Comparison of ENCODE assay signal across 7 cellular contexts in genomic region chr12:121795029-121795977, GRCh38. TPM values are rescaled to one million over a fixed set of nuclear protein-coding genes. Genes with fewer than 3 reads are reported as not detected.
DNase-seq lines count a peak whose midpoint lies in the region; ATAC-seq and TF ChIP-seq lines count a peak whose summit lies in the region.

No MANE protein-coding gene starts in this region.

- POLR2A ChIA-PET in activated naive CD8-positive, alpha-beta T cell treated with anti-CD3 and anti-CD28 coated beads, Interleukin-2, amount 10 ng/mL, durations not matched to agents 7 days and 5 days (lab: Charles Lee), result interaction anchor here (0.8 to 31.1 kb wide), 8 partner anchors 6 to 99 kb away, joined by 3 to 931 read pairs (median 10); partner anchors contain the start of genes PSMD9, RHOF, SETD1B and TMEM120B

- H3K9me3 ChIP-seq in parathyroid adenoma (ENCODE audit: control insufficient read depth, low read length), result no peaks in the 10 kb centered on the region
- no peaks in the 10 kb centered on the region for H3K9me3 ChIP-seq in uterus

- H2AFZ ChIP-seq in parathyroid adenoma, result peak overlapping the region; percentile 45

- H3K9me3 Mint-ChIP-seq in activated naive CD8-positive, alpha-beta T cell treated with anti-CD3 and anti-CD28 coated beads, Interleukin-2, amount 10 ng/mL, durations not matched to agents 7 days and 5 days, result no peaks in the 10 kb centered on the region

- H3K27ac Mint-ChIP-seq in activated naive CD8-positive, alpha-beta T cell treated with anti-CD3 and anti-CD28 coated beads, Interleukin-2, amount 10 ng/mL, durations not matched to agents 7 days and 5 days, result peak overlapping the region; percentile 92

- H3K4me3 ChIP-seq in parathyroid adenoma (ENCODE audit: low read depth, low read length) (peak overlapping the region; percentile 66), uterus (peak overlapping the region in 1 of 2 donors; percentile 42)

- peak overlapping the region; percentile 87 for H3K4me2 ChIP-seq in parathyroid adenoma (ENCODE audit: low read length)

- ATAC-seq in SK-N-SH treated with all-trans-retinoic acid at 6 μM for 48 hours, result peak; percentile 61
- ATAC-seq in activated naive CD8-positive, alpha-beta T cell treated with anti-CD3 and anti-CD28 coated beads, Interleukin-2, amount 10 ng/mL, durations not matched to agents 7 days and 5 days (ENCODE audit: low read depth), result no peak
- peak; percentile 52 for ATAC-seq in Right ventricle myocardium superior (ENCODE audit: poor library complexity)

- peaks cover 16% of the 10 kb centered on the region for H3K36me3 Mint-ChIP-seq in activated naive CD8-positive, alpha-beta T cell treated with anti-CD3 and anti-CD28 coated beads, Interleukin-2, amount 10 ng/mL, durations not matched to agents 7 days and 5 days

- H3K27me3 Mint-ChIP-seq in activated naive CD8-positive, alpha-beta T cell treated with anti-CD3 and anti-CD28 coated beads, Interleukin-2, amount 10 ng/mL, durations not matched to agents 7 days and 5 days, result no peaks in the 10 kb centered on the region

- DNase-seq in activated naive CD8-positive, alpha-beta T cell treated with anti-CD3 and anti-CD28 coated beads, Interleukin-2, amount 10 ng/mL, durations not matched to agents 7 days and 5 days, result peak; percentile 89
- DNase-seq in Right ventricle myocardium superior (peak; percentile 95), uterus (peak; percentile 90 to 92)

- H3K27me3 ChIP-seq in parathyroid adenoma (ENCODE audit: control insufficient read depth, insufficient read depth, low read length) (no peaks in the 10 kb centered on the region), uterus (no peaks in the 10 kb centered on the region)

- H3K36me3 ChIP-seq in parathyroid adenoma (ENCODE audit: control insufficient read depth, insufficient read depth, low read length), result no peaks in the 10 kb centered on the region
- H3K36me3 ChIP-seq in uterus, result no peaks in the 10 kb centered on the region

- TF ChIP-seq CTCF in GM12873 (IDR thresholded peaks at IDR 0.05; ENCODE audit: insufficient read depth, low read depth, low read length, missing control alignments) (peak; percentile 97), LNCAP (IDR thresholded peaks at IDR 0.05) (peak; percentile 92), parathyroid adenoma (IDR thresholded peaks at IDR 0.05) (peak; percentile 98), uterus (IDR thresholded peaks at IDR 0.05) (peak; percentile 97 to 98 (median 98))

- intact Hi-C loops in Right ventricle myocardium superior (cut with DNase I) (loop anchor here (2.0 to 5.0 kb wide), 2 partner anchors 17 to 92 kb away; partner anchors contain the start of gene PSMD9), uterus (cut with DNase I; ENCODE audit: low total_unique reads) (loop anchor here (1.0 kb wide), 1 partner anchor 17 kb away; no protein-coding TSS in a partner anchor)

- peaks cover 16% of the 10 kb centered on the region for H3K79me2 ChIP-seq in parathyroid adenoma

- TF ChIP-seq POLR2A in uterus (IDR thresholded peaks at IDR 0.05), result no peak

- H3K4me1 Mint-ChIP-seq in activated naive CD8-positive, alpha-beta T cell treated with anti-CD3 and anti-CD28 coated beads, Interleukin-2, amount 10 ng/mL, durations not matched to agents 7 days and 5 days, result peaks cover 42% of the 10 kb centered on the region

- no peak overlapping the region for H3K9ac ChIP-seq in parathyroid adenoma

- peak overlapping the region; percentile 100 for H3K27ac ChIP-seq in parathyroid adenoma
- H3K27ac ChIP-seq in uterus, result peak overlapping the region; percentile 100

- peak overlapping the region; percentile 72 for H3K4me3 Mint-ChIP-seq in activated naive CD8-positive, alpha-beta T cell treated with anti-CD3 and anti-CD28 coated beads, Interleukin-2, amount 10 ng/mL, durations not matched to agents 7 days and 5 days

- H3K4me1 ChIP-seq in parathyroid adenoma (peaks cover 53% of the 10 kb centered on the region), uterus (peaks cover 33 to 49% of the 10 kb centered on the region in 2 donors)

TF ChIP-seq in SK-N-SH treated with all-trans-retinoic acid at 6 μM for 48 hours, 23 proteins besides CTCF, POLR2A, EP300 and RAD21:
- TF ChIP-seq ZFP3 (CRISPR knock-in tag; IDR thresholded peaks at IDR 0.05) (peak; percentile 72; the same call in 1 of the 2 replicates), ESRRG (CRISPR knock-in tag; IDR thresholded peaks at IDR 0.05) (no peak)

RNA-seq across cellular contexts. Expression of gene RHOF, which starts 1.8 kb away (rescaled TPM):
- total RNA-seq in activated naive CD8-positive, alpha-beta T cell treated with anti-CD3 and anti-CD28 coated beads, Interleukin-2, amount 10 ng/mL, durations not matched to agents 7 days and 5 days, result 100 to 1,000 TPM; 144 to 157 TPM
- 41.8 TPM for total RNA-seq in Right ventricle myocardium superior
- 10 to 100 TPM in 3 of 4 donors, 1 to 10 TPM in 1; 5.1 to 27.6 (median 13.1) TPM for total RNA-seq in uterus

RNA-seq across cellular contexts. Expression of gene SETD1B, which starts 8.5 kb away (rescaled TPM):
- total RNA-seq in activated naive CD8-positive, alpha-beta T cell treated with anti-CD3 and anti-CD28 coated beads, Interleukin-2, amount 10 ng/mL, durations not matched to agents 7 days and 5 days, result 10 to 100 TPM; 45.0 to 46.8 TPM
- 8.6 TPM for total RNA-seq in Right ventricle myocardium superior
- 10 to 100 TPM in 1 of 4 donors, 1 to 10 TPM in 3; 1.3 to 63.6 (median 5.6) TPM for total RNA-seq in uterus
